1 cellular context compared by ENCODE assay signal in the genomic region with DNA sequence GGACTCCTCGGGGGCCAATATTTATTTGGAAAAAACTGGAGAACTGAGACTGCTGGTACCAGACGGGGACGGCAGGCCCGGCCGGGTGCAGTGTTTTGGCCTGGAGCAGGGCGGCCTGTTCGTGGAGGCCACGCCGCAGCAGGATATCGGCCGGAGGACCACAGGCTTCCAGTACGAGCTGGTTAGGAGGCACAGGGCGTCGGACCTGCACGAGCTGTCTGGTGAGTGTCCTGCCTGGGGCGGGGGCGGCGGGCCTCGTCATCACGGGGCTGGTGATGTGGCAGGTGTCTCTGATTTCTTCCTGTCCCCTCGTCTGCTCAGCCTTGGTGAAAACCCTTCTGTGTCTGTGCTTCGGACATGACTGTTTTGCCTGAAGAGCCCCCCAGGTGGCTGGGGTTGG.
TF ChIP-seq lines count a peak whose summit lies in the region.

No MANE protein-coding gene starts in this region.

TF ChIP-seq in H1, 55 proteins besides CTCF, POLR2A, EP300 and RAD21 (continued from another document):
- TF ChIP-seq, protein P1, sequence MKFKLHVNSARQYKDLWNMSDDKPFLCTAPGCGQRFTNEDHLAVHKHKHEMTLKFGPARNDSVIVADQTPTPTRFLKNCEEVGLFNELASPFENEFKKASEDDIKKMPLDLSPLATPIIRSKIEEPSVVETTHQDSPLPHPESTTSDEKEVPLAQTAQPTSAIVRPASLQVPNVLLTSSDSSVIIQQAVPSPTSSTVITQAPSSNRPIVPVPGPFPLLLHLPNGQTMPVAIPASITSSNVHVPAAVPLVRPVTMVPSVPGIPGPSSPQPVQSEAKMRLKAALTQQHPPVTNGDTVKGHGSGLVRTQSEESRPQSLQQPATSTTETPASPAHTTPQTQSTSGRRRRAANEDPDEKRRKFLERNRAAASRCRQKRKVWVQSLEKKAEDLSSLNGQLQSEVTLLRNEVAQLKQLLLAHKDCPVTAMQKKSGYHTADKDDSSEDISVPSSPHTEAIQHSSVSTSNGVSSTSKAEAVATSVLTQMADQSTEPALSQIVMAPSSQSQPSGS (IDR thresholded peaks at IDR 0.05; ENCODE audit: low read length), result no peak
- TF ChIP-seq SP1 (IDR thresholded peaks at IDR 0.05; ENCODE audit: low read depth, low read length) (no peak), BCL11A (IDR thresholded peaks at IDR 0.05; ENCODE audit: low read depth in 2 of 2, low read length in 2 of 2) (no peak), JUND (IDR thresholded peaks at IDR 0.05; ENCODE audit: low read length) (no peak), FOSL1 (IDR thresholded peaks at IDR 0.05; ENCODE audit: insufficient read depth, low read depth, low read length) (no peak), RNF2 (IDR thresholded peaks at IDR 0.05; ENCODE audit: borderline replicate concordance, low read depth, low read length, missing control alignments, poor library complexity, severe bottlenecking) (no peak)
- TF ChIP-seq, protein P2, sequence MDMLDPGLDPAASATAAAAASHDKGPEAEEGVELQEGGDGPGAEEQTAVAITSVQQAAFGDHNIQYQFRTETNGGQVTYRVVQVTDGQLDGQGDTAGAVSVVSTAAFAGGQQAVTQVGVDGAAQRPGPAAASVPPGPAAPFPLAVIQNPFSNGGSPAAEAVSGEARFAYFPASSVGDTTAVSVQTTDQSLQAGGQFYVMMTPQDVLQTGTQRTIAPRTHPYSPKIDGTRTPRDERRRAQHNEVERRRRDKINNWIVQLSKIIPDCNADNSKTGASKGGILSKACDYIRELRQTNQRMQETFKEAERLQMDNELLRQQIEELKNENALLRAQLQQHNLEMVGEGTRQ (IDR thresholded peaks at IDR 0.05; ENCODE audit: low read length), result no peak
